ENCODE assay signal across 1 cellular context in the genomic region with DNA sequence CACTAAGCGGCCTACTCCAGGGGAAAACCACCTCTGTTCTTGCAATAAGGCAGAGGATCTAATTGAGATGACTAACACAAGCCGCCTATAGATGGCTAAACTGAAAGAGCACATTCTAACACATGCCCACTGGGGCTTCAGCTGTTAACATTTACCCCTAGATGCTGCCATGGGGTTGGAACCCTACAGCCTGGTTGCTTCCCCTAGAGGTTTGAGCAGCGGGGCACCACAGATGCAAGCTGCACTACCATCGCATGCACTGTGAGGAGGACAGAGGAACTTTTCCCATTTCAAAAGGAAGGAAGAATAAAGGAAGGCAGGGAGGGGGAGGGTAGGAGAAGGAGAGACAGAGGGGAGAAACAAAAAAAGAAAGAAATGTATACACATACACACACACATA.
TF ChIP-seq lines count a peak whose summit lies in the region.

No MANE protein-coding gene starts in this region.

TF ChIP-seq in GM23338, 12 proteins besides CTCF, POLR2A, EP300 and RAD21 (continued from another document):
- no peak for TF ChIP-seq ETS1 (IDR thresholded peaks at IDR 0.05)
- no peak for TF ChIP-seq POLR2AphosphoS5 (IDR thresholded peaks at IDR 0.05; ENCODE audit: low read depth)
